Comparison of ENCODE assay signal across 11 cellular contexts in genomic region chr17:59378621-59379194, GRCh38. TPM values are rescaled to one million over a fixed set of nuclear protein-coding genes. Genes with fewer than 3 reads are reported as not detected.
DNase-seq lines count a peak whose midpoint lies in the region; ATAC-seq and TF ChIP-seq lines count a peak whose summit lies in the region.
"Had no signal": no experiment of that assay in that cellular context is flagged by ENCODE, and none has a peak within 500 bp of the region (broad histone marks: within the 10 kb centered on the region; RNA-seq: fewer than 3 reads in every experiment).

No MANE protein-coding gene starts in this region.

- H3K4me2 ChIP-seq in neural progenitor cell: no peak overlapping the region

- peak overlapping the region; percentile 40 for H3K27ac Mint-ChIP-seq in neural progenitor cell

- peaks cover 12% of the 10 kb centered on the region for H3K79me2 ChIP-seq in neural progenitor cell (ENCODE audit: low read depth)

- ATAC-seq in SK-N-SH treated with all-trans-retinoic acid at 6 μM for 48 hours: peak; percentile 82
- ATAC-seq in HG03439 (IDR thresholded peaks at IDR 0.05; ENCODE audit: unreplicated experiment): no peak
- ATAC-seq in HG03280 (IDR thresholded peaks at IDR 0.05; ENCODE audit: unreplicated experiment): no peak
- no peak for ATAC-seq in GM18870 (IDR thresholded peaks at IDR 0.05; ENCODE audit: unreplicated experiment)

- peaks cover 63% of the 10 kb centered on the region for H4K20me1 ChIP-seq in neural progenitor cell (ENCODE audit: low read depth)

- H3K9me3 ChIP-seq in neural progenitor cell (ENCODE audit: low read depth): no peaks in the 10 kb centered on the region
- H3K9me3 ChIP-seq: spleen had no signal

- no peak overlapping the region for H3K9ac ChIP-seq in neural progenitor cell

- H3F3A ChIP-seq in neural progenitor cell (ENCODE audit: low read depth): no peaks in the 10 kb centered on the region

- no peaks in the 10 kb centered on the region for H3K36me3 ChIP-seq in neural progenitor cell

- peaks cover 15% of the 10 kb centered on the region for H3K4me1 Mint-ChIP-seq in neural progenitor cell

- DNase-seq in AG04449 (ENCODE audit: low read depth, low spot score) (peak; percentile 72), fibroblast of pulmonary artery (ENCODE audit: low read depth) (peak; percentile 91), neural progenitor cell (ENCODE audit: low spot score) (no peak)
- DNase-seq in stimulated activated CD4-positive, alpha-beta T cell treated with anti-CD3 and anti-CD28 coated beads, Interleukin-15, amount 100 ng/mL, for 24 hours: no peak
- DNase-seq: MV-4-11, spleen had no signal

- peaks cover 1% of the 10 kb centered on the region for H3K36me3 Mint-ChIP-seq in neural progenitor cell

- H2AFZ ChIP-seq in neural progenitor cell (replicated peaks): no peak overlapping the region

- H3K9me3 Mint-ChIP-seq in neural progenitor cell: no peaks in the 10 kb centered on the region
- H3K9me3 Mint-ChIP-seq: CD14-positive monocyte had no signal

- no peak overlapping the region for H3K27ac ChIP-seq in neural progenitor cell

- peaks cover 5% of the 10 kb centered on the region for H3K4me1 ChIP-seq in neural progenitor cell

- TF ChIP-seq CTCF in AG04449 (IDR thresholded peaks at IDR 0.05; ENCODE audit: insufficient read depth, low read length, missing control alignments): no peak
- no peak for TF ChIP-seq CTCF in fibroblast of pulmonary artery (IDR thresholded peaks at IDR 0.05; ENCODE audit: low read length, missing control alignments)
- TF ChIP-seq CTCF in neural progenitor cell (IDR thresholded peaks at IDR 0.05): no peak

- H3K4me3 ChIP-seq in AG04449 (ENCODE audit: low read depth, low read length) (no peak overlapping the region), fibroblast of pulmonary artery (replicated peaks; ENCODE audit: low read depth, low read length) (no peak overlapping the region), neural progenitor cell (no peak overlapping the region)
- H3K4me3 ChIP-seq: spleen had no signal

- H3K4me3 Mint-ChIP-seq in neural progenitor cell: no peak overlapping the region
- H3K4me3 Mint-ChIP-seq: CD14-positive monocyte had no signal

- peaks cover 2% of the 10 kb centered on the region for H3K27me3 Mint-ChIP-seq in neural progenitor cell (ENCODE audit: insufficient read depth, low read depth)

- no peaks in the 10 kb centered on the region for H3K27me3 ChIP-seq in neural progenitor cell
- H3K27me3 ChIP-seq: spleen had no signal

- CTCF ChIA-PET in AG04449 (lab: Yijun Ruan, JAX): interaction anchor here (0.7 to 3.0 kb wide), 6 partner anchors 10 to 67 kb away, joined by 3 to 8 read pairs (median 4); no protein-coding TSS in a partner anchor

- POLR2A ChIA-PET in AG04449 (lab: Yijun Ruan, JAX): no interaction called here

TF ChIP-seq in SK-N-SH treated with all-trans-retinoic acid at 6 μM for 48 hours, 23 proteins besides CTCF, POLR2A, EP300 and RAD21:
- TF ChIP-seq ZFP3 (CRISPR knock-in tag; IDR thresholded peaks at IDR 0.05) (no peak), TCF4 (CRISPR knock-in tag; IDR thresholded peaks at IDR 0.05; ENCODE audit: borderline replicate concordance) (no peak), CSRNP3 (CRISPR knock-in tag; IDR thresholded peaks at IDR 0.05) (no peak), RARB (CRISPR knock-in tag; IDR thresholded peaks at IDR 0.05) (no peak), TSHZ2 (CRISPR knock-in tag; IDR thresholded peaks at IDR 0.05) (no peak), SNAI2 (CRISPR knock-in tag; IDR thresholded peaks at IDR 0.05) (no peak), CSDC2 (CRISPR knock-in tag; IDR thresholded peaks at IDR 0.05) (no peak), PPARA (CRISPR knock-in tag; IDR thresholded peaks at IDR 0.05; ENCODE audit: borderline replicate concordance) (no peak), ZFP30 (CRISPR knock-in tag; IDR thresholded peaks at IDR 0.05) (no peak), BACH2 (CRISPR knock-in tag; IDR thresholded peaks at IDR 0.05; ENCODE audit: borderline replicate concordance) (no peak), ZNF70 (CRISPR knock-in tag; IDR thresholded peaks at IDR 0.05) (no peak), ISL1 (CRISPR knock-in tag; IDR thresholded peaks at IDR 0.05) (no peak), ZNF565 (CRISPR knock-in tag; conservative IDR thresholded peaks at IDR 0.05; ENCODE audit: low read depth) (no peak), TOX (CRISPR knock-in tag; IDR thresholded peaks at IDR 0.05; ENCODE audit: borderline replicate concordance) (no peak), OSR1 (CRISPR knock-in tag; IDR thresholded peaks at IDR 0.05) (no peak), ZNF8 (CRISPR knock-in tag; IDR thresholded peaks at IDR 0.05) (no peak), ZC3H10 (CRISPR knock-in tag; IDR thresholded peaks at IDR 0.05) (no peak), ESRRG (CRISPR knock-in tag; IDR thresholded peaks at IDR 0.05) (no peak)
- TF ChIP-seq, protein P1, sequence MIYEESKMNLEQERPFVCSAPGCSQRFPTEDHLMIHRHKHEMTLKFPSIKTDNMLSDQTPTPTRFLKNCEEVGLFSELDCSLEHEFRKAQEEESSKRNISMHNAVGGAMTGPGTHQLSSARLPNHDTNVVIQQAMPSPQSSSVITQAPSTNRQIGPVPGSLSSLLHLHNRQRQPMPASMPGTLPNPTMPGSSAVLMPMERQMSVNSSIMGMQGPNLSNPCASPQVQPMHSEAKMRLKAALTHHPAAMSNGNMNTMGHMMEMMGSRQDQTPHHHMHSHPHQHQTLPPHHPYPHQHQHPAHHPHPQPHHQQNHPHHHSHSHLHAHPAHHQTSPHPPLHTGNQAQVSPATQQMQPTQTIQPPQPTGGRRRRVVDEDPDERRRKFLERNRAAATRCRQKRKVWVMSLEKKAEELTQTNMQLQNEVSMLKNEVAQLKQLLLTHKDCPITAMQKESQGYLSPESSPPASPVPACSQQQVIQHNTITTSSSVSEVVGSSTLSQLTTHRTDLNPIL (CRISPR knock-in tag; IDR thresholded peaks at IDR 0.05; ENCODE audit: low read depth): no peak

RNA-seq across cellular contexts. Expression of gene YPEL2, which starts 47.3 kb away (rescaled TPM):
- total RNA-seq in neural progenitor cell (ENCODE audit: low replicate concordance): 21.4 and 38.0 TPM in 2 replicates

Comparison
In these comparisons a context has a peak if more than half of its experiments do, and no peak if none do; other contexts are left out.
1. DNase-seq: peak in AG04449 (single experiment) and fibroblast of pulmonary artery (single experiment); none in neural progenitor cell (single experiment) and stimulated activated CD4-positive, alpha-beta T cell treated with anti-CD3 and anti-CD28 coated beads, Interleukin-15, amount 100 ng/mL, for 24 hours (single experiment).